17 cellular contexts compared by ENCODE assay signal in genomic region chr1:93004566-93005251, GRCh38.
"Had no signal": no experiment of that assay in that cellular context is flagged by ENCODE, and none has a peak within 500 bp of the region (broad histone marks: within the 10 kb centered on the region; RNA-seq: fewer than 3 reads in every experiment).

No MANE protein-coding gene starts in this region.

- H3K4me3 Mint-ChIP-seq: activated naive CD8-positive, alpha-beta T cell; brain; effector memory CD8-positive, alpha-beta T cell; immature natural killer cell had no signal

- H3K27ac Mint-ChIP-seq: brain, immature natural killer cell had no signal

- DNase-seq: activated CD4-positive, alpha-beta T cell treated with anti-CD3 and anti-CD28 coated beads for 1 hour; activated CD4-positive, alpha-beta T cell treated with anti-CD3 and anti-CD28 coated beads, Interleukin-2, amount 50 U/mL, for 48 hours; activated gamma-delta T cell; activated T-cell treated with anti-CD3 and anti-CD28 coated beads, Interleukin-2, amount 50 U/mL, for 48 hours; amygdala; effector memory CD8-positive, alpha-beta T cell; immature natural killer cell; midbrain; tibial artery; uterus had no signal

- H3K9me3 Mint-ChIP-seq: brain; effector memory CD8-positive, alpha-beta T cell; immature natural killer cell; naive B cell had no signal

- H3K4me3 ChIP-seq: lung, right atrium auricular region, skin epidermis, tibial artery, uterus had no signal

- H3K36me3 Mint-ChIP-seq: activated naive CD8-positive, alpha-beta T cell; brain; immature natural killer cell; naive B cell had no signal

- H3K27me3 Mint-ChIP-seq: naive B cell had no signal

- ATAC-seq: effector memory CD8-positive, alpha-beta T cell had no signal

- H3K36me3 ChIP-seq: neutrophil, right atrium auricular region, tibial artery, uterus had no signal

- H3K9me3 ChIP-seq: neutrophil, right atrium auricular region, tibial artery, uterus had no signal

- H3K4me1 Mint-ChIP-seq: immature natural killer cell had no signal
